Comparison of ENCODE assay signal across 8 cellular contexts in the genomic region with DNA sequence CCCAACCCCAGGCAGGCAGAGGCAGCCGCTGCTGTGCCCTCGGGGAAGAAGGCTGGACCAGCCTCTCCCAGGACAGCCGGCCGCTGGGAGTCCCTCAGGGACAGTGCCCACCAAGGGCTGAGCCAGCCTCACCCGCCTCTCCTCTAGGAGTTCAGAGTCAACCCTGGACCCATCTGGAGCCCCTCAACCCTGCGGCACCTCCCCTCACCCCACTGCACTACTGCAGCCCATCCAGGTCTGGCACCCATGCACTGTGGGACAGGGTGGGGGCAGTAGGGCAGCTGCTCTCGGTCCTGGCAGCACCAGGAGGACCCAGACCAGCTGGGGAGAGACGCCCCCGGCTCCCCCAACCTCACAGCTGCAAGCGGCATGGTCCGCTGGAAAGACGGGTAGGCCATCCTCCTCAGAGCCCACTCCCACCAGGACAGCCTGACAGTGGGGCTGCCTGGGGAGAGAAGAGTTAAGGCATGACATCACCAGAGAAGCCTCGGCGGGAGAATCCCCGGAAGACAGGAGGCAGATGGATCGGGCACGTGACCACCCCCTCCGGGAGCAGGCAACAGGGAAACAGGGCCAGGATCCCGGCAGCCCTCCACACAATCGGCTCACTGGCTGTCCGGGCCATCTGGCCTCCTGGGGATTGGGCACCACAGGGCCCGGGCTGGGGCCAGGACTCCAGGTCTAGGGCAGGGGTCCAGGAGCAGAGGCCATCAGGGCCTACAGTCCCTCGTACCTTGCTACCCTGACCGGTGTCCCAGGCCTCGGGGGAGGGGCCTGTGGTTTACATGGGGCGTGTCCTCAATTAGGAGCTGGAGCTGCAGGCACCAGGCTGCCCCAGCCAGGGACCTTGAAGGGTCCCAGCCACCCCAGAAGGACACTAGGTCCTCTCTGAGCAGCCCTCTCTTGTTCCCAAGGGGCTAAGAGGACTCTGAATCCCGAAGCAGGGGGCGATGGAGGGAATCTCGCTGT. TPM values are rescaled to one million over a fixed set of nuclear protein-coding genes. Genes with fewer than 3 reads are reported as not detected.
DNase-seq lines count a peak whose midpoint lies in the region; ATAC-seq and TF ChIP-seq lines count a peak whose summit lies in the region.

No MANE protein-coding gene starts in this region.

- intact Hi-C loops in PC-3 (cut with micrococcal nuclease): no loop called here
- intact Hi-C loops in dendritic cell treated with granulocyte-macrophage colony-stimulating factor and Interleukin-4, amounts not matched to agents 40 ng/mL and 50 ng/mL, for 4 days (cut with micrococcal nuclease): no loop called here
- intact Hi-C loops in right lobe of liver (cut with DNase I): no loop called here

- no peaks in the 10 kb centered on the region for H3K36me3 ChIP-seq in PC-3 (ENCODE audit: low read depth, low read length)
- no peaks in the 10 kb centered on the region for H3K36me3 ChIP-seq in right lobe of liver

- no peaks in the 10 kb centered on the region for H3K9me2 ChIP-seq in PC-3 (replicated peaks; ENCODE audit: low read length)

- no peaks in the 10 kb centered on the region for H3K36me3 Mint-ChIP-seq in stimulated activated naive CD8-positive, alpha-beta T cell treated with anti-CD3 and anti-CD28 coated beads, Interleukin-15, Interleukin-2, amounts not matched to agents 100 ng/mL and 50 ng/mL, for 24 hours (ENCODE audit: low read depth)
- peaks cover 19% of the 10 kb centered on the region for H3K36me3 Mint-ChIP-seq in dendritic cell treated with granulocyte-macrophage colony-stimulating factor and Interleukin-4, amounts not matched to agents 40 ng/mL and 50 ng/mL, for 4 days (ENCODE audit: low read depth)

- H3F3A ChIP-seq in PC-3 (ENCODE audit: low read length, unreplicated experiment): no peaks in the 10 kb centered on the region

- no peaks in the 10 kb centered on the region for H3K9me3 Mint-ChIP-seq in stimulated activated naive CD8-positive, alpha-beta T cell treated with anti-CD3 and anti-CD28 coated beads, Interleukin-15, Interleukin-2, amounts not matched to agents 100 ng/mL and 50 ng/mL, for 24 hours
- H3K9me3 Mint-ChIP-seq in dendritic cell treated with granulocyte-macrophage colony-stimulating factor and Interleukin-4, amounts not matched to agents 40 ng/mL and 50 ng/mL, for 4 days: no peaks in the 10 kb centered on the region

- H2AFZ ChIP-seq in PC-3 (ENCODE audit: low read length): no peak overlapping the region

- H3K4me3 Mint-ChIP-seq in stimulated activated naive CD8-positive, alpha-beta T cell treated with anti-CD3 and anti-CD28 coated beads, Interleukin-15, Interleukin-2, amounts not matched to agents 100 ng/mL and 50 ng/mL, for 24 hours: peak overlapping the region; percentile 45
- peak overlapping the region; percentile 89 for H3K4me3 Mint-ChIP-seq in dendritic cell treated with granulocyte-macrophage colony-stimulating factor and Interleukin-4, amounts not matched to agents 40 ng/mL and 50 ng/mL, for 4 days

- H3K4me1 Mint-ChIP-seq in stimulated activated naive CD8-positive, alpha-beta T cell treated with anti-CD3 and anti-CD28 coated beads, Interleukin-15, Interleukin-2, amounts not matched to agents 100 ng/mL and 50 ng/mL, for 24 hours (ENCODE audit: low read depth): peaks cover 19% of the 10 kb centered on the region
- peaks cover 44% of the 10 kb centered on the region for H3K4me1 Mint-ChIP-seq in dendritic cell treated with granulocyte-macrophage colony-stimulating factor and Interleukin-4, amounts not matched to agents 40 ng/mL and 50 ng/mL, for 4 days (ENCODE audit: low read depth)

- no peak for DNase-seq in stimulated activated naive CD8-positive, alpha-beta T cell treated with anti-CD3 and anti-CD28 coated beads, Interleukin-15, Interleukin-2, amounts not matched to agents 100 U/mL and 50 U/mL, for 24 hours
- DNase-seq in PC-3: no peak
- DNase-seq in right lobe of liver: peak in 1 of 3 donors; percentile 70
- peak; percentile 43 for DNase-seq in stromal cell of bone marrow (ENCODE audit: low read depth)
- DNase-seq in stimulated activated CD4-positive, alpha-beta T cell treated with anti-CD3 and anti-CD28 coated beads, Interleukin-4, amount 100 ng/mL, for 1 hour: no peak

- H3K27ac ChIP-seq in PC-3 (ENCODE audit: low read length) (no peak overlapping the region), right lobe of liver (peak overlapping the region in 2 of 3 donors; percentile 29 to 47)

- POLR2A ChIA-PET in PC-3 (lab: Charles Lee; ENCODE audit: unreplicated experiment): no interaction called here

- H3K4me2 ChIP-seq in PC-3 (ENCODE audit: low read length): peak overlapping the region; percentile 93

- CTCF ChIA-PET in PC-3 (lab: Charles Lee): interaction anchor here (0.6 to 1.1 kb wide), 3 partner anchors 13 to 201 kb away, joined by 3 to 7 read pairs (median 5); no protein-coding TSS in a partner anchor

- H3K79me2 ChIP-seq in PC-3 (ENCODE audit: low read length): peaks cover 50% of the 10 kb centered on the region

- no peak overlapping the region for H3K27ac Mint-ChIP-seq in stimulated activated naive CD8-positive, alpha-beta T cell treated with anti-CD3 and anti-CD28 coated beads, Interleukin-15, Interleukin-2, amounts not matched to agents 100 ng/mL and 50 ng/mL, for 24 hours
- peak overlapping the region; percentile 78 for H3K27ac Mint-ChIP-seq in dendritic cell treated with granulocyte-macrophage colony-stimulating factor and Interleukin-4, amounts not matched to agents 40 ng/mL and 50 ng/mL, for 4 days

- no peaks in the 10 kb centered on the region for H3K27me3 Mint-ChIP-seq in stimulated activated naive CD8-positive, alpha-beta T cell treated with anti-CD3 and anti-CD28 coated beads, Interleukin-15, Interleukin-2, amounts not matched to agents 100 ng/mL and 50 ng/mL, for 24 hours
- H3K27me3 Mint-ChIP-seq in dendritic cell treated with granulocyte-macrophage colony-stimulating factor and Interleukin-4, amounts not matched to agents 40 ng/mL and 50 ng/mL, for 4 days: no peaks in the 10 kb centered on the region

- no peak for TF ChIP-seq POLR2A in right lobe of liver (IDR thresholded peaks at IDR 0.05)

- peaks cover 5% of the 10 kb centered on the region for H4K20me1 ChIP-seq in PC-3 (ENCODE audit: low read length)

- ATAC-seq in stimulated activated naive CD8-positive, alpha-beta T cell treated with anti-CD3 and anti-CD28 coated beads, Interleukin-15, Interleukin-2, amounts not matched to agents 100 U/mL and 50 U/mL, for 24 hours: no peak
- ATAC-seq in PC-3 (no peak), right lobe of liver (peak in 1 of 4 donors; percentile 11), GM18870 (IDR thresholded peaks at IDR 0.05; ENCODE audit: unreplicated experiment) (no peak)

- no TSS peak for BruUV-seq in PC-3 (replicated peaks; lab: Mats Ljungman, UMichigan)

- H3K9me3 ChIP-seq in PC-3 (ENCODE audit: low read length) (no peaks in the 10 kb centered on the region), right lobe of liver (no peaks in the 10 kb centered on the region)

- H3K4me1 ChIP-seq in PC-3 (ENCODE audit: insufficient read depth, low read length) (peaks cover 25% of the 10 kb centered on the region), right lobe of liver (peaks cover 0 to 34% (median 19%) of the 10 kb centered on the region in 4 donors)

- H3K9ac ChIP-seq in PC-3 (ENCODE audit: low read length): no peak overlapping the region

- H3K4me3 ChIP-seq in PC-3 (ENCODE audit: low read length) (peak overlapping the region; percentile 97; the same call in 1 of the 2 replicates), right lobe of liver (peak overlapping the region in 2 of 3 donors; percentile 9 to 16)

- no peak for TF ChIP-seq CTCF in PC-3 (conservative IDR thresholded peaks at IDR 0.05; ENCODE audit: low read depth, low read length)
- no peak for TF ChIP-seq CTCF in right lobe of liver (IDR thresholded peaks at IDR 0.05)

- WGBS in right lobe of liver (ENCODE audit: insufficient coverage, low coverage, low lambda C conversion rate, missing lambda C conversion rate): 13% methylated on average over 10 of the region's 29 CpGs

- H3K27me3 ChIP-seq in PC-3 (ENCODE audit: low read length) (no peaks in the 10 kb centered on the region), right lobe of liver (no peaks in the 10 kb centered on the region)

RNA-seq across cellular contexts. Expression of a gene that starts 3.1 kb away (rescaled TPM):
- total RNA-seq in PC-3 (2014; rRNA removed) (116 and 178 TPM in 2 replicates), right lobe of liver (10 to 100 TPM; 20.1 to 28.0 (median 22.0) TPM)

RNA-seq across cellular contexts. Expression of a gene that starts 3.8 kb away (rescaled TPM):
- total RNA-seq in PC-3 (2014; rRNA removed) (132 and 142 TPM in 2 replicates), right lobe of liver (10 to 100 TPM in 2 of 6 experiments, 1 to 10 TPM in 4; 5.6 to 21.6 (median 8.4) TPM)

RNA-seq across cellular contexts. Expression of a gene that starts 19.8 kb away (rescaled TPM):
- total RNA-seq in PC-3 (2014; rRNA removed): 254 and 324 TPM in 2 replicates
- total RNA-seq in right lobe of liver: 10 to 100 TPM; 35.1 to 52.4 (median 43.5) TPM

RNA-seq across cellular contexts. Expression of a gene that starts 20.0 kb away (rescaled TPM):
- total RNA-seq in PC-3 (2014; rRNA removed) (141 and 168 TPM in 2 replicates), right lobe of liver (10 to 100 TPM; 26.9 to 57.7 (median 33.1) TPM)

RNA-seq across cellular contexts. Expression of a gene that starts 24.4 kb away (rescaled TPM):
- total RNA-seq in PC-3 (2014; rRNA removed) (4.2 and 5.3 TPM in 2 replicates), right lobe of liver (1 to 10 TPM; 1.7 to 6.2 (median 3.4) TPM)
